Comparison of ENCODE assay signal across 8 cellular contexts in the genomic region with DNA sequence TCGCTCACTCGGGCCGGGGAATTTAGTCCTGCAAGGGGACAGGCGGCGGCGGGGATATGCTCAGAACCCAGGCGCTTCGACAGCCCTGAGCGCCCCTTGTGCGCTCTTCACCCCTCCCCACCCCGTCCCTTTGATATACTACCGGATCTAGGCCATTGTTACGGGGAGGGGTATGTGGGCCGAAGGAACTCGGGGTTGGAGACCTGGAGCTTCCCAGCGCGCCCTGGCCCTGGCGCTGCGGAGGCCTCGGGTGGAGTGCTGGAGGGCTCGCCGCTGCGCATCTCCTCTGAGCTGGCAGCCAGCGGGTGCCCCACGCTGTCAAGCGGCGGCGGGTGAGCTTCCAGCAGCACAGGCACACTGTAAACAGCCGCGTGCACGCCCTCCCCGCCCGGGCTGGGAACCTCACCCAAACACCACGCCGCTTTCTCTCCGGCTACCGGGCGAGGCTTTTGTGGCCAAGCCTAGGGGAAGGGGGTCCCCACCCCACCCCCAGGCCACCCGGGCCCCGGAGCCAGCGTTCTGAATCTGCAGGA. TPM values are rescaled to one million over a fixed set of nuclear protein-coding genes. Genes with fewer than 3 reads are reported as not detected.
A peak's percentile ranks its signal among the peaks of the same experiment; 100 is the strongest.
DNase-seq lines count a peak whose midpoint lies in the region; ATAC-seq and TF ChIP-seq lines count a peak whose summit lies in the region.

No MANE protein-coding gene starts in this region.

- intact Hi-C loops in lower lobe of right lung (cut with DNase I): no loop called here

- no peaks in the 10 kb centered on the region for H3K36me3 ChIP-seq in lower lobe of right lung

- H3K27ac ChIP-seq in lower lobe of right lung: peak overlapping the region; percentile 60

- no peak overlapping the region for H3K27ac Mint-ChIP-seq in central memory CD8-positive, alpha-beta T cell (ENCODE audit: low read depth)
- no peak overlapping the region for H3K27ac Mint-ChIP-seq in type B pancreatic cell

- DNase-seq in COLO668 (lab: John Stamatoyannopoulos, UW; ENCODE audit: unreplicated experiment) (peak; percentile 73), NCI-H2227 (lab: John Stamatoyannopoulos, UW; ENCODE audit: unreplicated experiment) (peak; percentile 66), lower lobe of right lung (peak; percentile 59), type B pancreatic cell (ENCODE audit: extremely low spot score, unreplicated experiment) (no peak), GM10266 (ENCODE audit: extremely low spot score) (no peak)
- DNase-seq in central memory CD8-positive, alpha-beta T cell (ENCODE audit: low spot score in 2 of 2): no peak

- peaks cover 25% of the 10 kb centered on the region for H3K4me1 ChIP-seq in lower lobe of right lung

- no peaks in the 10 kb centered on the region for H3K9me3 ChIP-seq in lower lobe of right lung

- H3K27me3 Mint-ChIP-seq in central memory CD8-positive, alpha-beta T cell: no peaks in the 10 kb centered on the region
- peaks cover 9% of the 10 kb centered on the region for H3K27me3 Mint-ChIP-seq in type B pancreatic cell

- H3K9me3 Mint-ChIP-seq in central memory CD8-positive, alpha-beta T cell: no peaks in the 10 kb centered on the region
- H3K9me3 Mint-ChIP-seq in type B pancreatic cell: no peaks in the 10 kb centered on the region

- peak overlapping the region; percentile 52 for H3K4me3 ChIP-seq in lower lobe of right lung

- ATAC-seq in central memory CD8-positive, alpha-beta T cell (replicated peaks; ENCODE audit: extremely low read depth, poor library complexity, severe bottlenecking): no peak
- ATAC-seq in lower lobe of right lung: peak; percentile 33
- no peak for ATAC-seq in GM18505 (IDR thresholded peaks at IDR 0.05; ENCODE audit: unreplicated experiment)
- ATAC-seq in GM19463 (IDR thresholded peaks at IDR 0.05; ENCODE audit: unreplicated experiment): no peak

- peaks cover 5% of the 10 kb centered on the region for H3K4me1 Mint-ChIP-seq in central memory CD8-positive, alpha-beta T cell
- H3K4me1 Mint-ChIP-seq in type B pancreatic cell (ENCODE audit: unreplicated experiment): peaks cover 15% of the 10 kb centered on the region

- no peak for TF ChIP-seq CTCF in lower lobe of right lung (IDR thresholded peaks at IDR 0.05)
- no peak for TF ChIP-seq CTCF in type B pancreatic cell (conservative IDR thresholded peaks at IDR 0.05)
- no peak for TF ChIP-seq CTCF in GM10266 (IDR thresholded peaks at IDR 0.05; ENCODE audit: control insufficient read depth, insufficient read depth, low read depth, missing control alignments)

- no peaks in the 10 kb centered on the region for H3K27me3 ChIP-seq in lower lobe of right lung (ENCODE audit: low read depth)

- H3K36me3 Mint-ChIP-seq in central memory CD8-positive, alpha-beta T cell (ENCODE audit: insufficient read depth): no peaks in the 10 kb centered on the region
- no peaks in the 10 kb centered on the region for H3K36me3 Mint-ChIP-seq in type B pancreatic cell

- TF ChIP-seq POLR2A in GM18505 (IDR thresholded peaks at IDR 0.05; ENCODE audit: borderline replicate concordance, extremely low read depth, insufficient read depth, insufficient read length): no peak

- H3K4me3 Mint-ChIP-seq in central memory CD8-positive, alpha-beta T cell: peak overlapping the region; percentile 54
- peak overlapping the region; percentile 75 for H3K4me3 Mint-ChIP-seq in type B pancreatic cell

RNA-seq across cellular contexts. Expression of gene BCOR, which starts 54.5 kb away (rescaled TPM):
- total RNA-seq in lower lobe of right lung: 25.7 TPM
- 27.2 and 37.3 TPM in 2 replicates for total RNA-seq in type B pancreatic cell (ENCODE audit: low replicate concordance)

Comparison
In these comparisons a context has a peak if more than half of its experiments do, and no peak if none do; other contexts are left out.
1. DNase-seq: peak in COLO668 (single experiment), NCI-H2227 (single experiment) and lower lobe of right lung (single experiment); none in central memory CD8-positive, alpha-beta T cell (0 of 2), type B pancreatic cell (single experiment) and GM10266 (single experiment).
2. ATAC-seq: peak in lower lobe of right lung (2 of 2); none in central memory CD8-positive, alpha-beta T cell (single experiment), GM18505 (single experiment) and GM19463 (single experiment).